In the genomic region with DNA sequence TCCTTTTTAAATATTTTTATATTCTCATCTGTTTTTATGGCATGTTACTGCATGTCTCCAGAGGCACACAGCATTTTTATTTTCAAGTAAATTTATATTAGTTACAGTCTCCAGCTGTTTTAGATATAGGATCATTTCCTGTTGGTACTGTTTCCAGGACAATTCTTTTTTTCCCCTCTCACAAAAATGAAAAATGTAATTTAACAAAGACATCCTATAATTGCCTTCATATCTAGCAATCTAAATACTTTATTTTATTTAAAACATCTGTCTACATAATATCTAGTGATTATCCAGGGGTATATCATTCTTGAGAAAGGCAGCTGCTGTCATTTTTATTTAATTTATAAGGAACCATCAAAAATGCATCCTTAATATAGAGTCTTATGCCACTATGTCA, we compare ENCODE assay signal across 28 cellular contexts.
"Had no signal": no experiment of that assay in that cellular context is flagged by ENCODE, and none has a peak within 500 bp of the region (broad histone marks: within the 10 kb centered on the region; RNA-seq: fewer than 3 reads in every experiment).

No MANE protein-coding gene starts in this region.

- H3K27ac ChIP-seq: ascending aorta, cardiac muscle cell, coronary artery, gastrocnemius medialis, pancreas, prostate gland, testis, transverse colon had no signal

- H3K4me1 ChIP-seq: gastrocnemius medialis, pancreas, prostate gland, testis, transverse colon had no signal

- H3K27me3 ChIP-seq: ascending aorta, cardiac muscle cell, gastrocnemius medialis, pancreas, testis, transverse colon had no signal

- DNase-seq: activated CD4-positive, alpha-beta T cell treated with anti-CD3 and anti-CD28 coated beads for 36 hours; activated CD4-positive, CD25-positive, alpha-beta regulatory T cell; activated effector memory CD4-positive, alpha-beta T cell treated with Interleukin-2 at 50 U/mL for 16 hours; activated naive CD4-positive, alpha-beta T cell treated with anti-CD3 and anti-CD28 coated beads for 36 hours; activated naive CD8-positive, alpha-beta T cell treated with anti-CD3 and anti-CD28 coated beads for 36 hours; cerebellar nuclear complex; gastrocnemius medialis; glutamatergic neuron; islet precursor cell; left colon; mammary epithelial cell; naive B cell; pancreas; retina; stimulated activated CD4-positive, alpha-beta T cell treated with anti-CD3 and anti-CD28 coated beads, Interleukin-12 subunit alpha, Interleukin-12 subunit beta, amount 100 ng/mL, for 4 hours; stimulated activated CD4-positive, alpha-beta T cell treated with anti-CD3 and anti-CD28 coated beads, Interleukin-4, amount 100 ng/mL, for 1 hour; stimulated activated naive CD8-positive, alpha-beta T cell treated with anti-CD3 and anti-CD28 coated beads, Interleukin-15, Interleukin-2, amounts not matched to agents 100 U/mL and 50 U/mL, for 24 hours; T-cell; testis; transverse colon had no signal

- H3K9me3 ChIP-seq: ascending aorta, gastrocnemius medialis, pancreas, prostate gland, testis, transverse colon had no signal

- H3K4me3 ChIP-seq: ascending aorta, cardiac muscle cell, coronary artery, gastrocnemius medialis, pancreas, prostate gland, skin epidermis, testis, transverse colon had no signal

- H3K36me3 ChIP-seq: ascending aorta, cardiac muscle cell, gastrocnemius medialis, pancreas, prostate gland, transverse colon had no signal

- ATAC-seq: activated CD4-positive, alpha-beta T cell treated with anti-CD3 and anti-CD28 coated beads for 36 hours; gastrocnemius medialis; left colon; pancreas; sciatic nerve; stimulated activated naive CD8-positive, alpha-beta T cell treated with anti-CD3 and anti-CD28 coated beads, Interleukin-15, Interleukin-2, amounts not matched to agents 100 U/mL and 50 U/mL, for 24 hours; T-cell had no signal

- FAIRE-seq: endothelial cell of umbilical vein, urothelium cell line had no signal
